8 cellular contexts compared by ENCODE assay signal in the genomic region with DNA sequence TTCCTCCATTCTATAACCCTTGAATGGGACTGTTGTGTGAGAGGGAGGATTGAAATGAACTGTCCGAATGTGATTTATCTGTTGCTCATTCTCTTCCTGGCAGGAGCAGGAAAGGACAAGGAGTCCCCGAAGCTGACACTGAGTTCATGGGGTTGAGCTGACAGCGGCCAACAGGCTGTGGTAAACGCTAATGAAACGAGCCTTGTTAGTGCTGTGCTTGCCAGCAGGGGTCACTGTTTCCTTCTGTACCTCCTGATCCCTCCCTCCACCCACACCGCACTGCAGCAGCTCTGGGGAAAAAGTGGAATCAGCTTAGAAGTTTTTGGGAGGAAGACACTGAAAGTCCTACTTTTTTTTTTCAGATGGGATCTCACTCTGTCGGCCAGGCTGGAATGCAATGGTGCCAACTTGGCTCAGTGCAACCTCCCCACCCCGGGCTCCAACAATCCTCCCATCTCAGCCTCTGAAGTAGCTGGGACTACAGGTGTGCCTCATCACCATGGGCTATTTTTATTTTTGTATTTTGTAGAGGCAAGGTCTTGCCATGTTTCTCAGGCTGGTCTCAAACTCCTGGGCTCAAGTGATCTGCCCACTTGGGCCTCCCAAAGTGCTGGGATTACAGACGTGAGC. TPM values are rescaled to one million over a fixed set of nuclear protein-coding genes. Genes with fewer than 3 reads are reported as not detected.
DNase-seq lines count a peak whose midpoint lies in the region; ATAC-seq lines count a peak whose summit lies in the region.

No MANE protein-coding gene starts in this region.

- peaks cover 1% of the 10 kb centered on the region for H3K36me3 Mint-ChIP-seq in activated naive CD4-positive, alpha-beta T cell treated with anti-CD3 and anti-CD28 coated beads, Interleukin-2, amount 10 ng/mL, durations not matched to agents 7 days and 5 days

- no peak overlapping the region for H3K27ac Mint-ChIP-seq in activated naive CD4-positive, alpha-beta T cell treated with anti-CD3 and anti-CD28 coated beads, Interleukin-2, amount 10 ng/mL, durations not matched to agents 7 days and 5 days

- H3K27me3 Mint-ChIP-seq in activated naive CD4-positive, alpha-beta T cell treated with anti-CD3 and anti-CD28 coated beads, Interleukin-2, amount 10 ng/mL, durations not matched to agents 7 days and 5 days, result peaks cover 3% of the 10 kb centered on the region

- peaks cover 2% of the 10 kb centered on the region for H3K4me1 Mint-ChIP-seq in activated naive CD4-positive, alpha-beta T cell treated with anti-CD3 and anti-CD28 coated beads, Interleukin-2, amount 10 ng/mL, durations not matched to agents 7 days and 5 days

- ATAC-seq in Right ventricle myocardium inferior, result peak; percentile 79

- H3K4me3 Mint-ChIP-seq in activated naive CD4-positive, alpha-beta T cell treated with anti-CD3 and anti-CD28 coated beads, Interleukin-2, amount 10 ng/mL, durations not matched to agents 7 days and 5 days, result no peak overlapping the region

- CTCF ChIA-PET in activated naive CD4-positive, alpha-beta T cell treated with anti-CD3 and anti-CD28 coated beads, Interleukin-2, amount 10 ng/mL, durations not matched to agents 7 days and 5 days (lab: Charles Lee), result interaction anchor here (0.7 to 2.2 kb wide), 9 partner anchors 10 to 370 kb away, joined by 3 to 16 read pairs (median 3); no protein-coding TSS in a partner anchor

- in situ Hi-C loops in SK-MEL-5 (cut with HindIII; ENCODE audit: low pct_unique_long_range_greater_than_20kb, low sequenced_read_pairs), result no loop called here

- intact Hi-C loops in Right ventricle myocardium inferior (cut with DNase I), result no loop called here

- DNase-seq in AML-193 (lab: John Stamatoyannopoulos, UW) (peak; percentile 53 to 76), HT-29 (ENCODE audit: low spot score) (peak; percentile 59), SK-MEL-5 (ENCODE audit: low read depth, low spot score) (peak; percentile 71), Right ventricle myocardium inferior (ENCODE audit: missing footprints) (peak; percentile 74), pons (ENCODE audit: low spot score) (peak; percentile 79), ureter (ENCODE audit: low spot score) (peak; percentile 82), MV-4-11 (lab: John Stamatoyannopoulos, UW) (no peak)
- peak; percentile 76 for DNase-seq in activated naive CD4-positive, alpha-beta T cell treated with anti-CD3 and anti-CD28 coated beads, Interleukin-2, amount 10 ng/mL, durations not matched to agents 7 days and 5 days

- H3K9me3 Mint-ChIP-seq in activated naive CD4-positive, alpha-beta T cell treated with anti-CD3 and anti-CD28 coated beads, Interleukin-2, amount 10 ng/mL, durations not matched to agents 7 days and 5 days, result peaks cover 5% of the 10 kb centered on the region

RNA-seq across cellular contexts. Expression of a gene that starts 6.7 kb away (rescaled TPM):
- total RNA-seq in HT-29 (2014; rRNA removed; shearing (Covaris generic)), result 6.2 and 6.8 TPM in 2 replicates
- 7.8 and 8.6 TPM in 2 replicates for total RNA-seq in SK-MEL-5 (2014; rRNA removed; shearing (Covaris generic))
- polyA plus RNA-seq in SK-MEL-5 (2015; cell fraction: cytosol; rRNA removed), result 5.5 and 6.5 TPM in 2 replicates
- 21.7 and 24.7 TPM in 2 replicates for polyA plus RNA-seq in SK-MEL-5 (2015; cell fraction: nucleus; rRNA removed)
- total RNA-seq in Right ventricle myocardium inferior (3.8 TPM), ureter (12.7 TPM)

RNA-seq across cellular contexts. Expression of a gene that starts 30.1 kb away (rescaled TPM):
- 5.6 and 6.2 TPM in 2 replicates for total RNA-seq in HT-29 (2014; rRNA removed; shearing (Covaris generic))
- total RNA-seq in SK-MEL-5 (2014; rRNA removed; shearing (Covaris generic)), result 9.7 and 11.5 TPM in 2 replicates
- polyA plus RNA-seq in SK-MEL-5 (2015; cell fraction: cytosol; rRNA removed), result 3.8 and 5.0 TPM in 2 replicates
- polyA plus RNA-seq in SK-MEL-5 (2015; cell fraction: nucleus; rRNA removed), result 6.4 and 7.4 TPM in 2 replicates
- total RNA-seq in Right ventricle myocardium inferior, result 4.6 TPM
- 11.2 TPM for total RNA-seq in ureter

RNA-seq across cellular contexts. Expression of a gene that starts 42.5 kb away (rescaled TPM):
- total RNA-seq in HT-29 (2014; rRNA removed; shearing (Covaris generic)), result not detected in 2 replicates
- 3.4 and 3.9 TPM in 2 replicates for total RNA-seq in SK-MEL-5 (2014; rRNA removed; shearing (Covaris generic))
- polyA plus RNA-seq in SK-MEL-5 (2015; cell fraction: cytosol; rRNA removed), result 1.5 and 1.7 TPM in 2 replicates
- 1.6 and 1.9 TPM in 2 replicates for polyA plus RNA-seq in SK-MEL-5 (2015; cell fraction: nucleus; rRNA removed)
- total RNA-seq in Right ventricle myocardium inferior (1.1 TPM), ureter (6.8 TPM)

RNA-seq across cellular contexts. Expression of a gene that starts 59.6 kb away (rescaled TPM):
- total RNA-seq in HT-29 (2014; rRNA removed; shearing (Covaris generic)), result 3.4 and 3.9 TPM in 2 replicates
- 9.5 and 10.0 TPM in 2 replicates for total RNA-seq in SK-MEL-5 (2014; rRNA removed; shearing (Covaris generic))
- polyA plus RNA-seq in SK-MEL-5 (2015; cell fraction: cytosol; rRNA removed), result 2.9 and 3.3 TPM in 2 replicates
- polyA plus RNA-seq in SK-MEL-5 (2015; cell fraction: nucleus; rRNA removed), result 16.2 and 21.0 TPM in 2 replicates
- total RNA-seq in Right ventricle myocardium inferior (4.8 TPM), ureter (28.2 TPM)
